In genomic region chr14:103385153-103385993, GRCh38 we compare ENCODE assay signal across 8 cellular contexts. TPM values are rescaled to one million over a fixed set of nuclear protein-coding genes. Genes with fewer than 3 reads are reported as not detected.
A peak's percentile ranks its signal among the peaks of the same experiment; 100 is the strongest.
DNase-seq lines count a peak whose midpoint lies in the region; ATAC-seq and TF ChIP-seq lines count a peak whose summit lies in the region.

Gene MARK3, plus strand, starts transcription at chr14:103385415. Its CDS starts 615 bp downstream, at chr14:103386030.

- no peaks in the 10 kb centered on the region for H3K27me3 ChIP-seq in spleen (replicated peaks in 1 of 7)

- intact Hi-C loops in spleen (cut with DNase I; ENCODE audit: low total_unique reads), result no loop called here

- peak in 1 of 3 donors; percentile 82 for TF ChIP-seq POLR2A in spleen (IDR thresholded peaks at IDR 0.05)

- 0 to 1% (median 0%) methylated on average over 28 to 97 of the region's 97 CpGs for WGBS in spleen, 5 donors

- H3K9me3 ChIP-seq in spleen, result no peaks in the 10 kb centered on the region

- H3K4me3 ChIP-seq in AG10803 (ENCODE audit: low read length), result peak within 1 kb of the TSS; percentile 98
- H3K4me3 ChIP-seq in spleen, result peak within 1 kb of the TSS; percentile 75 to 94 (median 88)

- no peaks in the 10 kb centered on the region for H3K36me3 ChIP-seq in spleen

- ATAC-seq in GM19025 (IDR thresholded peaks at IDR 0.05; ENCODE audit: low read depth, unreplicated experiment) (peak; percentile 93), HG03342 (IDR thresholded peaks at IDR 0.05; ENCODE audit: unreplicated experiment) (peak; percentile 94)

- TF ChIP-seq CTCF in AG10803 (conservative IDR thresholded peaks at IDR 0.05; ENCODE audit: low read length), result no peak
- peak in 6 of 11 experiments; percentile 22 to 50 (median 37) for TF ChIP-seq CTCF in spleen (IDR thresholded peaks at IDR 0.05 in 8 of 11, conservative IDR thresholded peaks at IDR 0.05 in 3 of 11)

- peak; percentile 95 for DNase-seq in AG10803 (ENCODE audit: low read depth)
- DNase-seq in NCI-H345 treated with DMSO at 0.1 percent for 48 hours (lab: John Stamatoyannopoulos, UW; ENCODE audit: unreplicated experiment), result peak; percentile 84
- peak; percentile 92 to 95 (median 94) for DNase-seq in activated CD4-positive, CD25-positive, alpha-beta regulatory T cell (lab: John Stamatoyannopoulos, UW)
- DNase-seq in central memory CD4-positive, alpha-beta T cell, result peak; percentile 96
- DNase-seq in inferior parietal cortex (ENCODE audit: extremely low spot score), result peak; percentile 96
- peak; percentile 99 for DNase-seq in spleen

- H3K4me1 ChIP-seq in spleen, result peaks cover 32 to 57% (median 40%) of the 10 kb centered on the region in 6 donors

- peak within 1 kb of the TSS; percentile 94 to 100 (median 99) for H3K27ac ChIP-seq in spleen

RNA-seq across cellular contexts. Expression of gene MARK3, which starts in this region (rescaled TPM):
- total RNA-seq in spleen, result 100 to 1,000 TPM in 6 of 7 donors, 10 to 100 TPM in 1; 89.3 to 144 (median 114) TPM
- polyA plus RNA-seq in spleen, result 10 to 100 TPM; 40.4 to 98.7 (median 70.0) TPM

Comparison
In these comparisons a context has a peak if more than half of its experiments do, and no peak if none do; other contexts are left out.
1. Peak in every context shown above with its lines: DNase-seq, ATAC-seq, H3K4me3 ChIP-seq and H3K27ac ChIP-seq.